In the genomic region with DNA sequence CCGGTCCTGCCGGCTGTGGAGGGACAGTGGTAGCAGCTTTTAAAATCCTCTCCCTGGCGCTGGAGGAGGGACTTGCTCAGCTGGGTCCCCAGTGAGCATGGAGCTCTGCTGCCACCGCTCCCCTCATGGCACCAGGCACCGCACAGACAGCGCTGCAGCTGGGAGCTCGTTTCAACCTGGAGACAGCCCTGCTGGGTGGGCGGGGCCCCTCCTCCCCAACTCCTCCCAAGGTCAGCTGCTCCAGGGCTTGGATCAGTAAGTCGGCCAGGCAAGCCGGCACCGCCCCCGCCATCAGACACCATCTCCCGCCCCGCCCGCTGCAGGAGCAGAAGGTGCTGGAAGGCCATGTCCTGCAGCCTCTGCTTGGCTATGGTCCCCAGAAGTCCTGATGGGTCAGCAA, we compare ENCODE assay signal across 9 cellular contexts. TPM values are rescaled to one million over a fixed set of nuclear protein-coding genes. Genes with fewer than 3 reads are reported as not detected.
A peak's percentile ranks its signal among the peaks of the same experiment; 100 is the strongest.
DNase-seq lines count a peak whose midpoint lies in the region; ATAC-seq and TF ChIP-seq lines count a peak whose summit lies in the region.
"Had no signal": no experiment of that assay in that cellular context is flagged by ENCODE, and none has a peak within 500 bp of the region (broad histone marks: within the 10 kb centered on the region; RNA-seq: fewer than 3 reads in every experiment).

No MANE protein-coding gene starts in this region.

- no peaks in the 10 kb centered on the region for H3K27me3 ChIP-seq in CD4-positive, alpha-beta memory T cell (ENCODE audit: insufficient read depth, low read length)
- peaks cover 11% of the 10 kb centered on the region for H3K27me3 ChIP-seq in adipocyte (replicated peaks; ENCODE audit: control insufficient read depth, insufficient read depth, low read length)
- no peaks in the 10 kb centered on the region for H3K27me3 ChIP-seq in right atrium auricular region
- no peaks in the 10 kb centered on the region for H3K27me3 ChIP-seq in prostate gland (replicated peaks; ENCODE audit: insufficient read depth)
- no peaks in the 10 kb centered on the region for H3K27me3 ChIP-seq in Karpas-422 (ENCODE audit: low read length)

- no peak for TF ChIP-seq POLR2A in prostate gland (IDR thresholded peaks at IDR 0.05)

- H3K9me2 ChIP-seq in Karpas-422 (replicated peaks; ENCODE audit: insufficient read depth, low read length) = no peaks in the 10 kb centered on the region

- no peak overlapping the region for H2AFZ ChIP-seq in Karpas-422 (ENCODE audit: low read length)

- H4K20me1 ChIP-seq in Karpas-422 (ENCODE audit: insufficient read depth, low read depth, low read length) = no peaks in the 10 kb centered on the region

- peaks cover 39 to 59% (median 52%) of the 10 kb centered on the region in 4 donors for H3K4me1 Mint-ChIP-seq in CD4-positive, alpha-beta memory T cell

- peaks cover 3 to 7% of the 10 kb centered on the region in 2 donors for H3K36me3 Mint-ChIP-seq in CD4-positive, alpha-beta memory T cell

- peak overlapping the region in 5 of 7 donors; percentile 29 to 86 (median 61) for H3K27ac Mint-ChIP-seq in CD4-positive, alpha-beta memory T cell

- H3K27me3 Mint-ChIP-seq in CD4-positive, alpha-beta memory T cell = no peaks in the 10 kb centered on the region

- H3K9me3 ChIP-seq in CD4-positive, alpha-beta memory T cell (ENCODE audit: control insufficient read depth in 1 of 2, low read length in 2 of 2) = no peaks in the 10 kb centered on the region
- H3K9me3 ChIP-seq in adipocyte (ENCODE audit: control insufficient read depth, low read length) (no peaks in the 10 kb centered on the region), right atrium auricular region (no peaks in the 10 kb centered on the region), prostate gland (no peaks in the 10 kb centered on the region), Karpas-422 (ENCODE audit: low read length) (no peaks in the 10 kb centered on the region)

- POLR2A ChIA-PET in CD4-positive, alpha-beta memory T cell (lab: Charles Lee; ENCODE audit: partially characterized antibody) = interaction anchor here (1.1 to 5.5 kb wide), 5 partner anchors 9 to 140 kb away, joined by 3 to 53 read pairs (median 4); a partner anchor contains a TSS

- no peak for ATAC-seq in HG03378 (IDR thresholded peaks at IDR 0.05; ENCODE audit: unreplicated experiment)

- H3K9me3 Mint-ChIP-seq in CD4-positive, alpha-beta memory T cell = peaks cover 0 to 2% (median 0%) of the 10 kb centered on the region in 8 donors

- peaks cover 35% of the 10 kb centered on the region for H3K4me1 ChIP-seq in CD4-positive, alpha-beta memory T cell (ENCODE audit: insufficient read depth, low read length)
- H3K4me1 ChIP-seq in adipocyte (ENCODE audit: control insufficient read depth, insufficient read depth, low read length) = peaks cover 9% of the 10 kb centered on the region
- peaks cover 0 to 18% of the 10 kb centered on the region in 2 donors for H3K4me1 ChIP-seq in right atrium auricular region
- H3K4me1 ChIP-seq in prostate gland (replicated peaks) = no peaks in the 10 kb centered on the region
- no peaks in the 10 kb centered on the region for H3K4me1 ChIP-seq in Karpas-422 (ENCODE audit: low read length)

- H3K27ac ChIP-seq in CD4-positive, alpha-beta memory T cell (ENCODE audit: low read depth, low read length) = no peak overlapping the region
- H3K27ac ChIP-seq in right atrium auricular region (no peak overlapping the region), prostate gland (no peak overlapping the region), Karpas-422 (ENCODE audit: low read length) (no peak overlapping the region)

- CTCF ChIA-PET in CD4-positive, alpha-beta memory T cell (lab: Charles Lee; ENCODE audit: partially characterized antibody) = interaction anchor here (1.1 to 2.9 kb wide), 6 partner anchors 10 to 161 kb away, joined by 3 to 29 read pairs (median 6); a partner anchor contains a TSS

- intact Hi-C loops in CD4-positive, alpha-beta memory T cell (cut with micrococcal nuclease) = loop anchor here (1.0 kb wide), 1 partner anchor 10 kb away; no protein-coding TSS in a partner anchor
- intact Hi-C loops in prostate gland (cut with DNase I) = no loop called here

- 6% methylated on average over 14 of the region's 15 CpGs for WGBS in prostate gland

- no peak for DNase-seq in CD4-positive, alpha-beta memory T cell
- DNase-seq in NCI-H146 treated with DMSO at 0.1 percent for 48 hours (lab: John Stamatoyannopoulos, UW; ENCODE audit: unreplicated experiment) (peak; percentile 51), adipocyte (ENCODE audit: low read depth) (peak; percentile 45), right atrium auricular region (ENCODE audit: low spot score) (peak; percentile 68), prostate gland (ENCODE audit: low spot score) (peak; percentile 67), Karpas-422 (no peak)
- no peak for DNase-seq in stimulated activated naive CD4-positive, alpha-beta T cell (lab: John Stamatoyannopoulos, UW)

- TF ChIP-seq CTCF in right atrium auricular region (IDR thresholded peaks at IDR 0.05) (no peak), prostate gland (IDR thresholded peaks at IDR 0.05) (no peak)

- H3K79me2 ChIP-seq in Karpas-422 (ENCODE audit: low read length) = no peaks in the 10 kb centered on the region

- peak overlapping the region; percentile 69 to 89 (median 77) for H3K4me3 Mint-ChIP-seq in CD4-positive, alpha-beta memory T cell

- H3K9ac ChIP-seq in adipocyte (ENCODE audit: low read length) (no peak overlapping the region), Karpas-422 (ENCODE audit: low read length) (no peak overlapping the region)

- H3K4me3 ChIP-seq in CD4-positive, alpha-beta memory T cell (ENCODE audit: low read length in 2 of 2) = peak overlapping the region in 1 of 2 donors; percentile 16
- H3K4me3 ChIP-seq in adipocyte (ENCODE audit: low read length) (peak overlapping the region; percentile 69), right atrium auricular region (peak overlapping the region; percentile 12 to 44), prostate gland (peak overlapping the region; percentile 13 to 28), Karpas-422 (ENCODE audit: low read length) (no peak overlapping the region)

- no peak overlapping the region for H3K4me2 ChIP-seq in Karpas-422 (ENCODE audit: low read depth, low read length, poor library complexity, severe bottlenecking)

- H3K36me3 ChIP-seq in CD4-positive, alpha-beta memory T cell (ENCODE audit: insufficient read depth, low read length) = no peaks in the 10 kb centered on the region
- H3K36me3 ChIP-seq in adipocyte (ENCODE audit: control insufficient read depth, insufficient read depth, low read length, severe bottlenecking) (no peaks in the 10 kb centered on the region), right atrium auricular region (no peaks in the 10 kb centered on the region), prostate gland (no peaks in the 10 kb centered on the region), Karpas-422 (ENCODE audit: insufficient read depth, low read length) (no peaks in the 10 kb centered on the region)

RNA-seq across cellular contexts. Expression of a gene that starts 16.4 kb away (rescaled TPM):
- 10 to 100 TPM; 31.4 to 31.8 TPM for total RNA-seq in CD4-positive, alpha-beta memory T cell
- polyA plus RNA-seq in CD4-positive, alpha-beta memory T cell = 10 to 100 TPM; 13.1 to 16.2 TPM
- 1 to 10 TPM; 3.4 to 6.0 TPM for total RNA-seq in right atrium auricular region
- total RNA-seq in prostate gland = 10 to 100 TPM in 1 of 2 donors, 1 to 10 TPM in 1; 6.6 to 30.2 TPM
- total RNA-seq in Karpas-422 (2014; rRNA removed; shearing (Covaris generic); ENCODE audit: low replicate concordance) = 2.0 TPM in 2 replicates

RNA-seq across cellular contexts. Expression of a gene that starts 16.7 kb away (rescaled TPM):
- under 1 TPM; 0.12 to 0.19 TPM for total RNA-seq in CD4-positive, alpha-beta memory T cell
- not detected for polyA plus RNA-seq in CD4-positive, alpha-beta memory T cell
- total RNA-seq in right atrium auricular region = not detected
- total RNA-seq in prostate gland = 1 to 10 TPM in 1 of 2 donors, under 1 TPM in 1; 0.18 to 7.4 TPM
- 0.67 TPM in 1 of 2 replicates, not detected in the other for total RNA-seq in Karpas-422 (2014; rRNA removed; shearing (Covaris generic); ENCODE audit: low replicate concordance)
- total RNA-seq: frontal cortex had no signal

Comparison
In these comparisons a context has a peak if more than half of its experiments do, and no peak if none do; other contexts are left out.
1. DNase-seq: peak in NCI-H146 treated with DMSO at 0.1 percent for 48 hours (single experiment), adipocyte (single experiment), right atrium auricular region (single experiment) and prostate gland (single experiment); none in CD4-positive, alpha-beta memory T cell (0 of 5), Karpas-422 (single experiment) and stimulated activated naive CD4-positive, alpha-beta T cell (0 of 6).